In the genomic region with DNA sequence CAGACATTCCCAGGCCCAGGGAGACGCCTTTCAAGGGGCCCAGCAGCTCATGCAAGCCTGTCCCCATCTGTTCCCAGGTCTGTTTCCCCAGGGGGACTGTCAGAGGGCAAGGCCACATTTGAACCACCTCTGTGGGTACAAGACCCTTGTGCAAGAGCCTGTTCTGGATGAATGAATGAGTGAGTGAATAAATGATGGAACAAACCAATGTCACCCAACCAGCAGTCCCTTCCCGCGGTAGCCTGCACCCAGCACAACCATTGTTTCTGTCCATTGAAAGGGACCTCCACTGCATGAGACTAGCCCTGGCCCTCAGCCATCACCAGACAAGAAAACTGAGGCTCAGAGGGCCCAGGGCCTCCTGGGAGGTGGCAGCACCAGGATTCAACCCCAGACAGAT, we compare ENCODE assay signal across 16 cellular contexts.
"Had no signal": no experiment of that assay in that cellular context is flagged by ENCODE, and none has a peak within 500 bp of the region (broad histone marks: within the 10 kb centered on the region; RNA-seq: fewer than 3 reads in every experiment).

No MANE protein-coding gene starts in this region.

- FAIRE-seq: colon, kidney, TTC549 had no signal

- H3K9me3 Mint-ChIP-seq: activated CD4-positive, alpha-beta T cell treated with anti-CD3 and anti-CD28 coated beads, Interleukin-2, amount 10 ng/mL, durations not matched to agents 7 days and 5 days; activated T-helper 1 cell treated with anti-CD3 and anti-CD28 coated beads, Interleukin-12 subunit alpha, Interleukin-12 subunit beta, Interleukin-2, Interleukin-4 antibody, amounts not matched to agents 30 ng/mL and 10 ng/mL and 1 ng/mL, durations not matched to agents 14 hours and 24 hours and 36 hours; natural killer cell treated with Interleukin-12 subunit alpha and Interleukin-12 subunit beta and Interleukin-15 and Interleukin-18, amount 100 ng/mL, for 72 hours; stimulated activated naive CD8-positive, alpha-beta T cell treated with anti-CD3 and anti-CD28 coated beads, Interleukin-15, Interleukin-2, amounts not matched to agents 100 ng/mL and 50 ng/mL, for 24 hours had no signal

- H3K4me3 Mint-ChIP-seq: activated CD4-positive, alpha-beta T cell treated with anti-CD3 and anti-CD28 coated beads, Interleukin-2, amount 10 ng/mL, durations not matched to agents 7 days and 5 days; activated T-helper 1 cell treated with anti-CD3 and anti-CD28 coated beads, Interleukin-12 subunit alpha, Interleukin-12 subunit beta, Interleukin-2, Interleukin-4 antibody, amounts not matched to agents 30 ng/mL and 10 ng/mL and 1 ng/mL, durations not matched to agents 14 hours and 24 hours and 36 hours; natural killer cell treated with Interleukin-12 subunit alpha and Interleukin-12 subunit beta and Interleukin-15 and Interleukin-18, amount 100 ng/mL, for 72 hours; stimulated activated naive CD8-positive, alpha-beta T cell treated with anti-CD3 and anti-CD28 coated beads, Interleukin-15, Interleukin-2, amounts not matched to agents 100 ng/mL and 50 ng/mL, for 24 hours had no signal

- ATAC-seq: natural killer cell treated with Interleukin-12 subunit alpha and Interleukin-12 subunit beta and Interleukin-15 and Interleukin-18, amount 100 ng/mL, for 72 hours; sciatic nerve had no signal

- H3K27me3 ChIP-seq: ascending aorta, esophagus muscularis mucosa, ovary had no signal

- H3K9me3 ChIP-seq: ascending aorta, esophagus muscularis mucosa, ovary, upper lobe of left lung had no signal

- H3K36me3 Mint-ChIP-seq: natural killer cell treated with Interleukin-12 subunit alpha and Interleukin-12 subunit beta and Interleukin-15 and Interleukin-18, amount 100 ng/mL, for 72 hours had no signal

- H3K36me3 ChIP-seq: ascending aorta, esophagus muscularis mucosa, ovary, upper lobe of left lung had no signal

- H3K4me3 ChIP-seq: ascending aorta, ovary, upper lobe of left lung had no signal

- H3K27ac Mint-ChIP-seq: activated CD4-positive, alpha-beta T cell treated with anti-CD3 and anti-CD28 coated beads, Interleukin-2, amount 10 ng/mL, durations not matched to agents 7 days and 5 days; activated T-helper 1 cell treated with anti-CD3 and anti-CD28 coated beads, Interleukin-12 subunit alpha, Interleukin-12 subunit beta, Interleukin-2, Interleukin-4 antibody, amounts not matched to agents 30 ng/mL and 10 ng/mL and 1 ng/mL, durations not matched to agents 14 hours and 24 hours and 36 hours; natural killer cell treated with Interleukin-12 subunit alpha and Interleukin-12 subunit beta and Interleukin-15 and Interleukin-18, amount 100 ng/mL, for 72 hours; stimulated activated naive CD8-positive, alpha-beta T cell treated with anti-CD3 and anti-CD28 coated beads, Interleukin-15, Interleukin-2, amounts not matched to agents 100 ng/mL and 50 ng/mL, for 24 hours had no signal

- DNase-seq: activated CD4-positive, alpha-beta T cell treated with anti-CD3 and anti-CD28 coated beads, Interleukin-2, amount 10 ng/mL, durations not matched to agents 7 days and 5 days; activated CD4-positive, CD25-positive, alpha-beta regulatory T cell; activated naive CD4-positive, alpha-beta T cell treated with Interleukin-2 at 50 U/mL for 16 hours; hippocampal formation; kidney; mesenchymal stem cell; ovary; upper lobe of left lung had no signal

- H3K27ac ChIP-seq: ascending aorta, ovary, upper lobe of left lung had no signal
